17 cellular contexts compared by ENCODE assay signal in the genomic region with DNA sequence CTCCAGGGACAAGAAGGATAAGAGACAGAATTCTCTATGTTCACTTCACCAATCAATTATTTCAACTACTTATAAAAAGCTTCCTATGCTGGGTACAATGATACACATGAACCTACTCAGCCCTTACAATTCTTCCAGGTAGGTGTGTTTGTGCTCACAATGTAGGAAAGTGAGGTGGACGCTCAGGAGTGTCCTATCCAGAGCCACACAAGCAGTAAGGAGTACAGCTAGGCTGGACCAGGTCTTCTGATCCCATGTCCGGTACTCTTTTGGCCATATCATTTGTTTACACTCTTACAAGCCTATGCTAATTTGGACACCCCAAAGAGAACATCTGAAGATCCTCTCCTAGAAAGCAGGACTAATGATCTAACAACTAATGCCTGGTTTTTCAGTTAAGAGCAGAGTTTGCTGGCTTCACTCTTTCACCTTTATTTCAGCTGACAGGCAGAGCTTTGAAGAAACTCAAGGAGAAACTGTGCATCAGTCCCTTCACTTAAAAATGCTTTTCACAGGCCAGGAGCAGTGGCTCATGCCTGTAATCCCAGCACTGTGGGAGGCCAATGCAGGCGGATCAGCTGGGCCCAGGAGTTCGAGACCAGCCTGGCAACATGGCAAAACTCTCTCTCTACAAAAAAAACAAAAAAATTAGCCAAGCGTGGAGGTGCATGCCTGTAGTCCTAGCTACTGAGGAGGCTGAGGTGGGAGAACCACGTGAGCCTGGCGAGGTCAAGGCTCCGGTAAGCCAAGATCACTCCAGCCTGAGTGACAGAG. TPM values are rescaled to one million over a fixed set of nuclear protein-coding genes. Genes with fewer than 3 reads are reported as not detected.
DNase-seq lines count a peak whose midpoint lies in the region; ATAC-seq and TF ChIP-seq lines count a peak whose summit lies in the region.
"Had no signal": no experiment of that assay in that cellular context is flagged by ENCODE, and none has a peak within 500 bp of the region (broad histone marks: within the 10 kb centered on the region; RNA-seq: fewer than 3 reads in every experiment).

No MANE protein-coding gene starts in this region.

- H3K4me3 ChIP-seq in mammary epithelial cell (replicated peaks in 1 of 3; ENCODE audit: insufficient read depth in 1 of 3, low read depth in 2 of 3, low read length in 3 of 3) (no peak overlapping the region), mucosa of descending colon (no peak overlapping the region)
- H3K4me3 ChIP-seq: gastroesophageal sphincter, ovary, skin epidermis, upper lobe of left lung had no signal

- H3K36me3 ChIP-seq in mammary epithelial cell (ENCODE audit: insufficient read depth, low read length) (no peaks in the 10 kb centered on the region), mucosa of descending colon (ENCODE audit: low read depth) (no peaks in the 10 kb centered on the region)
- H3K36me3 ChIP-seq: gastroesophageal sphincter, ovary, upper lobe of left lung had no signal

- H3K79me2 ChIP-seq in mammary epithelial cell (ENCODE audit: insufficient read depth, low read length), result peaks cover 91% of the 10 kb centered on the region

- TF ChIP-seq CTCF in 22Rv1 (IDR thresholded peaks at IDR 0.05) (no peak), mammary epithelial cell (conservative IDR thresholded peaks at IDR 0.05 in 1 of 2, IDR thresholded peaks at IDR 0.05 in 1 of 2; ENCODE audit: extremely low read depth in 1 of 2, insufficient read depth in 1 of 2, low read depth in 1 of 2, low read length in 2 of 2) (no peak), mucosa of descending colon (IDR thresholded peaks at IDR 0.05) (no peak)

- H3K4me2 ChIP-seq in mammary epithelial cell (ENCODE audit: insufficient read depth, low read depth, low read length), result peak overlapping the region; percentile 64
- H3K4me2 ChIP-seq: KMS-11 had no signal

- H3K27me3 ChIP-seq in mammary epithelial cell (ENCODE audit: insufficient read depth, low read length), result no peaks in the 10 kb centered on the region
- H3K27me3 ChIP-seq: gastroesophageal sphincter, ovary, upper lobe of left lung had no signal

- intact Hi-C loops in mammary epithelial cell (cut with micrococcal nuclease) (loop anchor here (2.0 kb wide), 1 partner anchor 24 kb away; no protein-coding TSS in a partner anchor), mucosa of descending colon (cut with DNase I, micrococcal nuclease) (no loop called here)

- dilution Hi-C loops in mammary epithelial cell (cut with HindIII; ENCODE audit: low sequenced_read_pairs), result no loop called here

- H3K9me3 ChIP-seq in mammary epithelial cell (replicated peaks; ENCODE audit: insufficient read depth, low read length) (no peaks in the 10 kb centered on the region), mucosa of descending colon (no peaks in the 10 kb centered on the region)
- H3K9me3 ChIP-seq: gastroesophageal sphincter, ovary, upper lobe of left lung had no signal

- H3K9ac ChIP-seq in mammary epithelial cell (ENCODE audit: insufficient read depth, low read length), result peak overlapping the region; percentile 96
- H3K9ac ChIP-seq: KMS-11 had no signal

- in situ Hi-C loops in mammary epithelial cell (cut with MboI; ENCODE audit: low sequenced_read_pairs in 2 of 2), result no loop called here

- peaks cover 2% of the 10 kb centered on the region for H4K20me1 ChIP-seq in mammary epithelial cell (ENCODE audit: insufficient read depth, low read length)

- peaks cover 33% of the 10 kb centered on the region for H3K4me1 ChIP-seq in mammary epithelial cell (ENCODE audit: insufficient read depth, low read length)
- H3K4me1 ChIP-seq in mucosa of descending colon (ENCODE audit: low read depth), result peaks cover 5% of the 10 kb centered on the region
- H3K4me1 ChIP-seq: gastroesophageal sphincter had no signal

- no peak overlapping the region for H2AFZ ChIP-seq in mammary epithelial cell (ENCODE audit: low read depth, low read length)

- WGBS in mammary epithelial cell (ENCODE audit: low coverage, missing lambda C conversion rate), result 91% methylated on average over 4 of the region's 8 CpGs

- DNase-seq in M059J (ENCODE audit: low read depth), result peak; percentile 28
- DNase-seq in mammary epithelial cell, result no peak
- DNase-seq in mucosa of descending colon, result no peak
- no peak for DNase-seq in cortex of kidney (lab: John Stamatoyannopoulos, UW)
- no peak for DNase-seq in NCI-H69 (lab: John Stamatoyannopoulos, UW)
- DNase-seq: activated CD4-positive, alpha-beta T cell treated with anti-CD3 and anti-CD28 coated beads, Interleukin-2, amount 50 U/mL, for 4 hours; activated T-cell treated with anti-CD3 and anti-CD28 coated beads, Interleukin-2, amount 50 U/mL, for 4 hours; CD8-positive, alpha-beta T cell; ovary; upper lobe of left lung had no signal

- ATAC-seq in mucosa of descending colon, result peak; percentile 27
- ATAC-seq in HG03135 (IDR thresholded peaks at IDR 0.05; ENCODE audit: unreplicated experiment), result no peak
- no peak for ATAC-seq in GM18909 (IDR thresholded peaks at IDR 0.05; ENCODE audit: poor library complexity, unreplicated experiment)
- ATAC-seq: activated T-cell treated with anti-CD3 and anti-CD28 coated beads, Interleukin-2, amount 50 U/mL, for 4 hours; CD8-positive, alpha-beta T cell had no signal

- H3K27ac ChIP-seq in 22Rv1 (peak overlapping the region; percentile 28), mammary epithelial cell (ENCODE audit: insufficient read depth, low read depth, low read length) (peak overlapping the region; percentile 99)
- H3K27ac ChIP-seq: gastroesophageal sphincter, HL-60, KMS-11, ovary, upper lobe of left lung had no signal

- CTCF ChIA-PET in mammary epithelial cell (lab: Charles Lee; ENCODE audit: low non-redundant PET), result no interaction called here

- TSS peak; percentile 91 for BruUV-seq in mammary epithelial cell (replicated peaks; lab: Mats Ljungman, UMichigan)

RNA-seq across cellular contexts. Expression of gene IGF2BP2, which starts 27.5 kb away (rescaled TPM):
- total RNA-seq in M059J (2014; rRNA removed; shearing (Covaris generic)), result 59.1 and 72.0 TPM in 2 replicates
- total RNA-seq in mammary epithelial cell (100 to 1,000 TPM in 1 of 2 donors, 10 to 100 TPM in 1; 67.7 to 195 TPM), mucosa of descending colon (10 to 100 TPM; 26.7 to 67.4 (median 42.1) TPM)
- polyA plus RNA-seq in mammary epithelial cell, result 6.1 TPM
- 285 TPM for polyA minus RNA-seq in mammary epithelial cell
- total RNA-seq: CD8-positive, alpha-beta T cell had no signal
